ENCODE assay signal across 9 cellular contexts in genomic region chr15:48507416-48508065, GRCh38.
DNase-seq lines count a peak whose midpoint lies in the region; ATAC-seq and TF ChIP-seq lines count a peak whose summit lies in the region.
"Had no signal": no experiment of that assay in that cellular context is flagged by ENCODE, and none has a peak within 500 bp of the region (broad histone marks: within the 10 kb centered on the region; RNA-seq: fewer than 3 reads in every experiment).

No MANE protein-coding gene starts in this region.

- no peaks in the 10 kb centered on the region for H3K9me3 ChIP-seq in right lobe of liver

- H3K36me3 ChIP-seq in right lobe of liver, result no peaks in the 10 kb centered on the region

- H3K27ac ChIP-seq in right lobe of liver, result no peak overlapping the region
- H3K27ac ChIP-seq: skin epidermis had no signal

- 10% methylated on average over 2 of the region's 2 CpGs for WGBS in right lobe of liver (ENCODE audit: insufficient coverage, low coverage, low lambda C conversion rate, missing lambda C conversion rate)

- TF ChIP-seq CTCF in right lobe of liver (IDR thresholded peaks at IDR 0.05), result peak; percentile 48 to 65 (median 56)

- intact Hi-C loops in right lobe of liver (cut with DNase I), result no loop called here

- no peak for TF ChIP-seq POLR2A in GM18505 (IDR thresholded peaks at IDR 0.05; ENCODE audit: borderline replicate concordance, extremely low read depth, insufficient read depth, insufficient read length)
- no peak for TF ChIP-seq POLR2A in right lobe of liver (IDR thresholded peaks at IDR 0.05)

- peak; percentile 19 for DNase-seq in CD1c-positive myeloid dendritic cell (ENCODE audit: extremely low spot score)
- peak; percentile 81 for DNase-seq in NCI-H82 (lab: John Stamatoyannopoulos, UW)
- peak; percentile 51 for DNase-seq in cerebellar cortex (ENCODE audit: low spot score)
- no peak for DNase-seq in right lobe of liver
- no peak for DNase-seq in NCI-H128 (lab: John Stamatoyannopoulos, UW; ENCODE audit: unreplicated experiment)

- H3K4me1 ChIP-seq in right lobe of liver, result no peaks in the 10 kb centered on the region

- ATAC-seq in GM18505 (IDR thresholded peaks at IDR 0.05; ENCODE audit: unreplicated experiment) (peak; percentile 83), HG02884 (IDR thresholded peaks at IDR 0.05; ENCODE audit: unreplicated experiment) (peak; percentile 91), right lobe of liver (peak; percentile 74 to 87 (median 78)), HG03565 (IDR thresholded peaks at IDR 0.05; ENCODE audit: unreplicated experiment) (no peak)

- H3K4me3 ChIP-seq in right lobe of liver, result no peak overlapping the region
- H3K4me3 ChIP-seq: skin epidermis had no signal

- H3K27me3 ChIP-seq in right lobe of liver, result no peaks in the 10 kb centered on the region

Comparison
In these comparisons a context has a peak if more than half of its experiments do, and no peak if none do; other contexts are left out.
1. DNase-seq: peak in CD1c-positive myeloid dendritic cell (single experiment), NCI-H82 (single experiment) and cerebellar cortex (single experiment); none in right lobe of liver (0 of 3) and NCI-H128 (single experiment).